ENCODE assay signal across 24 cellular contexts in the genomic region with DNA sequence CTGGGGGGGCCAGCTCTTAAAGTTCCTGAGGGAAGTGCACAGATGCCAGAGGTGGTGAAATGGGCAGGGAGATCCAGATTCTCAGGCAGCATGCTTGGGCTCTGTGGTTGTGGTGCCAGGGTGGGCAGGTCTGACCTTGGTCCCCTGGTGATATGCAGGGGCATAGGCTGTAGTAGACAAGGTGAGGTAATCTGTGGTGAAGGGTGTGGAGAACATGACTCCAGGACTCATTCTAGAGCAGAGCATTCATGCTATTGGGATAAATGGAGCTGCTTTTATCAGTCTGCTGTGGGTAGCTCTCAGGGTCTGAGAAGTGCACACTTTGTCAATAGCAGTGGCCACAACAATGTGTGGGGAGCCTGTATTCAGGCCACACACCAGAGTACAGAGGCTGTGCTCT.
"Had no signal": no experiment of that assay in that cellular context is flagged by ENCODE, and none has a peak within 500 bp of the region (broad histone marks: within the 10 kb centered on the region; RNA-seq: fewer than 3 reads in every experiment).

No MANE protein-coding gene starts in this region.

- H3K36me3 ChIP-seq: stomach, suprapubic skin, thoracic aorta, thyroid gland, tibial artery, tibial nerve, transverse colon, upper lobe of right lung, uterus, vagina had no signal

- H3K9me3 ChIP-seq: suprapubic skin, testis, thoracic aorta, thyroid gland, tibial artery, upper lobe of right lung, uterus, vagina had no signal

- H3K27me3 ChIP-seq: stomach, suprapubic skin, testis, thyroid gland, tibial artery, tibial nerve, transverse colon, upper lobe of right lung, uterus, vagina had no signal

- H3K4me1 ChIP-seq: stomach, suprapubic skin, testis, thyroid gland, tibial artery, tibial nerve, transverse colon, upper lobe of right lung, uterus, vagina had no signal

- ATAC-seq: stimulated activated memory B cell treated with anti-CD40 and anti-IgM and Interleukin-4, amounts not matched to agents 10 μg/mL and 1 μg/mL and 100 μg/mL, for 72 hours; stimulated activated naive B cell treated with anti-CD40 and anti-IgM and Interleukin-4, amounts not matched to agents 10 μg/mL and 1 μg/mL and 100 μg/mL, for 72 hours; stimulated activated naive CD8-positive, alpha-beta T cell treated with anti-CD3 and anti-CD28 coated beads, Interleukin-15, amount 100 ng/mL, for 72 hours; stimulated activated naive CD8-positive, alpha-beta T cell treated with anti-CD3 and anti-CD28 coated beads, Interleukin-15, Interleukin-2, amounts not matched to agents 100 U/mL and 50 U/mL, for 24 hours had no signal

- H3K27ac ChIP-seq: stomach, suprapubic skin, testis, thoracic aorta, thyroid gland, tibial artery, tibial nerve, transverse colon, upper lobe of right lung, uterus, vagina had no signal

- DNase-seq: stimulated activated CD4-positive, alpha-beta T cell treated with anti-CD3 and anti-CD28 coated beads, Interleukin-2, amount 100 ng/mL, for 48 hours; stimulated activated CD4-positive, alpha-beta T cell treated with anti-CD3 and anti-CD28 coated beads, Interleukin-4, amount 100 ng/mL, for 1 hour; stimulated activated CD4-positive, alpha-beta T cell treated with anti-CD3 and anti-CD28 coated beads, Interleukin-4, amount 100 ng/mL, for 24 hours; stimulated activated CD4-positive, alpha-beta T cell treated with anti-CD3 and anti-CD28 coated beads, Interleukin-4, amount 100 ng/mL, for 4 hours; stimulated activated CD8-positive, alpha-beta memory T cell treated with anti-CD3 and anti-CD28 coated beads, Interleukin-4, amount 100 ng/mL, for 48 hours; stimulated activated naive B cell treated with anti-CD40 and anti-IgM and Interleukin-4, amounts not matched to agents 10 μg/mL and 1 μg/mL and 100 μg/mL, for 72 hours; stimulated activated naive CD4-positive, alpha-beta T cell; stimulated activated naive CD4-positive, alpha-beta T cell treated with Interleukin-2 at 50 U/mL for 16 hours; stimulated activated naive CD8-positive, alpha-beta T cell treated with anti-CD3 and anti-CD28 coated beads, Interleukin-15, amount 100 ng/mL, for 72 hours; stimulated activated naive CD8-positive, alpha-beta T cell treated with anti-CD3 and anti-CD28 coated beads, Interleukin-15, Interleukin-2, amounts not matched to agents 100 U/mL and 50 U/mL, for 24 hours; stomach; substantia nigra; testis; thyroid gland; tibial artery; transverse colon; trophoblast cell; upper lobe of right lung; uterus had no signal

- H3K4me3 ChIP-seq: stomach, suprapubic skin, testis, thoracic aorta, thyroid gland, tibial artery, tibial nerve, transverse colon, upper lobe of right lung, uterus, vagina had no signal
